In genomic region chr2:241458687-241459086, GRCh38 we compare ENCODE assay signal across 23 cellular contexts. TPM values are rescaled to one million over a fixed set of nuclear protein-coding genes. Genes with fewer than 3 reads are reported as not detected.
DNase-seq lines count a peak whose midpoint lies in the region; ATAC-seq and TF ChIP-seq lines count a peak whose summit lies in the region.
"Had no signal": no experiment of that assay in that cellular context is flagged by ENCODE, and none has a peak within 500 bp of the region (broad histone marks: within the 10 kb centered on the region; RNA-seq: fewer than 3 reads in every experiment).

No MANE protein-coding gene starts in this region.

- peaks cover 14% of the 10 kb centered on the region for H3K27me3 Mint-ChIP-seq in activated CD4-positive, alpha-beta T cell treated with anti-CD3 and anti-CD28 coated beads for 36 hours
- H3K27me3 Mint-ChIP-seq in MCF 10A (ENCODE audit: insufficient read depth, unreplicated experiment): no peaks in the 10 kb centered on the region

- no TSS peak for BruUV-seq in A673 (replicated peaks; lab: Mats Ljungman, UMichigan)
- BruUV-seq in MCF 10A (replicated peaks; lab: Mats Ljungman, UMichigan): no TSS peak

- no peak overlapping the region for H3K4me3 Mint-ChIP-seq in activated CD4-positive, alpha-beta T cell treated with anti-CD3 and anti-CD28 coated beads for 36 hours
- no peak overlapping the region for H3K4me3 Mint-ChIP-seq in MCF 10A (ENCODE audit: unreplicated experiment)
- H3K4me3 Mint-ChIP-seq: CD8-positive, alpha-beta memory T cell had no signal

- H3K9ac ChIP-seq in BLaER1: no peak overlapping the region

- intact Hi-C loops in A673 (cut with micrococcal nuclease; ENCODE audit: unreplicated experiment) (no loop called here), MCF 10A (cut with micrococcal nuclease) (no loop called here)
- intact Hi-C loops in activated CD4-positive, alpha-beta T cell treated with anti-CD3 and anti-CD28 coated beads for 36 hours (cut with DNase I, micrococcal nuclease): no loop called here

- peak; percentile 29 for DNase-seq in A673 (ENCODE audit: low spot score)
- DNase-seq in NCI-H1694 treated with DMSO at 0.1 percent for 48 hours (lab: John Stamatoyannopoulos, UW): peak; percentile 84
- peak; percentile 12 for DNase-seq in epidermal melanocyte (ENCODE audit: insufficient read length, low spot score)
- DNase-seq in activated CD4-positive, alpha-beta T cell treated with anti-CD3 and anti-CD28 coated beads for 36 hours: no peak
- DNase-seq in MCF 10A (ENCODE audit: unreplicated experiment): no peak
- no peak for DNase-seq in T-helper 1 cell
- no peak for DNase-seq in HT-29 (ENCODE audit: low spot score)
- DNase-seq: CD8-positive, alpha-beta memory T cell; DMS53; GDM1; GOT3; HCEC 1CT; KBM-7; MG63; NCI-H187 treated with DMSO at 0.1 percent for 48 hours; NCI-H2107; NCI-H526 treated with DMSO at 0.1 percent for 48 hours had no signal

- H3K36me3 ChIP-seq in A673 (ENCODE audit: insufficient read depth, low read length, poor library complexity, severe bottlenecking) (no peaks in the 10 kb centered on the region), BLaER1 (no peaks in the 10 kb centered on the region)
- H3K36me3 ChIP-seq: MG63 had no signal

- CTCF ChIA-PET in A673 (lab: Charles Lee): no interaction called here
- CTCF ChIA-PET in activated CD4-positive, alpha-beta T cell treated with anti-CD3 and anti-CD28 coated beads for 36 hours (lab: Charles Lee): no interaction called here
- CTCF ChIA-PET in MCF 10A (lab: Yijun Ruan, JAX): no interaction called here

- H3K9me3 Mint-ChIP-seq in activated CD4-positive, alpha-beta T cell treated with anti-CD3 and anti-CD28 coated beads for 36 hours (ENCODE audit: low read depth): no peaks in the 10 kb centered on the region
- no peaks in the 10 kb centered on the region for H3K9me3 Mint-ChIP-seq in MCF 10A (ENCODE audit: unreplicated experiment)
- H3K9me3 Mint-ChIP-seq: CD8-positive, alpha-beta memory T cell had no signal

- no peaks in the 10 kb centered on the region for H3K9me3 ChIP-seq in A673 (ENCODE audit: low read depth, low read length, poor library complexity, severe bottlenecking)
- H3K9me3 ChIP-seq in BLaER1: no peaks in the 10 kb centered on the region
- H3K9me3 ChIP-seq: A549, MG63 had no signal

- H3K4me1 Mint-ChIP-seq in activated CD4-positive, alpha-beta T cell treated with anti-CD3 and anti-CD28 coated beads for 36 hours: no peaks in the 10 kb centered on the region
- no peaks in the 10 kb centered on the region for H3K4me1 Mint-ChIP-seq in MCF 10A (ENCODE audit: insufficient read depth, unreplicated experiment)
- H3K4me1 Mint-ChIP-seq: CD8-positive, alpha-beta memory T cell had no signal

- H3K27me3 ChIP-seq in A673 (replicated peaks; ENCODE audit: insufficient read depth, low read depth, low read length, poor library complexity): no peaks in the 10 kb centered on the region
- H3K27me3 ChIP-seq in BLaER1: no peaks in the 10 kb centered on the region
- H3K27me3 ChIP-seq: MG63 had no signal

- no peak overlapping the region for H3K4me3 ChIP-seq in A673 (ENCODE audit: low read depth, low read length, poor library complexity, severe bottlenecking)
- H3K4me3 ChIP-seq in BLaER1: no peak overlapping the region
- H3K4me3 ChIP-seq: A549, GM12878, MG63 had no signal

- peak overlapping the region; percentile 34; the same call in 1 of the 2 replicates for H3K4me2 ChIP-seq in BLaER1
- H3K4me2 ChIP-seq: A549 had no signal

- no peaks in the 10 kb centered on the region; the same call in 1 of the 2 replicates for H4K20me1 ChIP-seq in BLaER1

- POLR2A ChIA-PET in A673 (lab: Charles Lee; ENCODE audit: low non-redundant PET) (no interaction called here), MCF 10A (lab: Yijun Ruan, JAX) (interaction anchor here (1.0 kb wide), 1 partner anchor 15 kb away, joined by 3 read pairs; no protein-coding TSS in a partner anchor)
- POLR2A ChIA-PET in activated CD4-positive, alpha-beta T cell treated with anti-CD3 and anti-CD28 coated beads for 36 hours (lab: Charles Lee): no interaction called here

- H3K4me1 ChIP-seq in A673 (ENCODE audit: insufficient read depth, low read length, poor library complexity, severe bottlenecking) (no peaks in the 10 kb centered on the region), BLaER1 (peaks cover 21% of the 10 kb centered on the region)
- H3K4me1 ChIP-seq: A549 had no signal

- H3K27ac ChIP-seq in A673 (ENCODE audit: low read depth, low read length, poor library complexity, severe bottlenecking): no peak overlapping the region
- H3K27ac ChIP-seq in BLaER1: no peak overlapping the region
- H3K27ac ChIP-seq: A549, RWPE1 had no signal

- no peaks in the 10 kb centered on the region for H3K36me3 Mint-ChIP-seq in activated CD4-positive, alpha-beta T cell treated with anti-CD3 and anti-CD28 coated beads for 36 hours (ENCODE audit: low read depth)
- peaks cover 7% of the 10 kb centered on the region for H3K36me3 Mint-ChIP-seq in MCF 10A (ENCODE audit: insufficient read depth, unreplicated experiment)
- H3K36me3 Mint-ChIP-seq: CD14-positive monocyte; CD8-positive, alpha-beta memory T cell had no signal

- TF ChIP-seq CTCF in A673 (conservative IDR thresholded peaks at IDR 0.05; ENCODE audit: low read depth, low read length) (no peak), MCF 10A (IDR thresholded peaks at IDR 0.05; ENCODE audit: unreplicated experiment) (no peak)

- H3K27ac Mint-ChIP-seq in activated CD4-positive, alpha-beta T cell treated with anti-CD3 and anti-CD28 coated beads for 36 hours: no peak overlapping the region
- no peak overlapping the region for H3K27ac Mint-ChIP-seq in MCF 10A (ENCODE audit: low read depth, unreplicated experiment)
- H3K27ac Mint-ChIP-seq: CD14-positive monocyte; CD8-positive, alpha-beta memory T cell had no signal

- ATAC-seq in activated CD4-positive, alpha-beta T cell treated with anti-CD3 and anti-CD28 coated beads for 36 hours: no peak
- ATAC-seq: A549, GM12878, Panc1 had no signal

RNA-seq across cellular contexts. Expression of gene STK25, which starts 49.7 kb away (rescaled TPM):
- total RNA-seq in A673 (2021) (171 and 190 TPM in 2 replicates), MCF 10A (2022) (102 and 117 TPM in 2 replicates)
- 100 to 1,000 TPM in 1 of 2 experiments, 10 to 100 TPM in 1; 93.5 to 123 TPM for total RNA-seq in activated CD4-positive, alpha-beta T cell treated with anti-CD3 and anti-CD28 coated beads for 36 hours
- 291 and 314 TPM in 2 replicates for total RNA-seq in HT-29 (2014; rRNA removed; shearing (Covaris generic))

Comparison
In these comparisons a context has a peak if more than half of its experiments do, and no peak if none do; other contexts are left out.
1. DNase-seq: peak in A673 (single experiment), NCI-H1694 treated with DMSO at 0.1 percent for 48 hours (single experiment) and epidermal melanocyte (single experiment); none in activated CD4-positive, alpha-beta T cell treated with anti-CD3 and anti-CD28 coated beads for 36 hours (single experiment), MCF 10A (single experiment), T-helper 1 cell (0 of 5) and HT-29 (single experiment).